Comparison of ENCODE assay signal across 8 cellular contexts in the genomic region with DNA sequence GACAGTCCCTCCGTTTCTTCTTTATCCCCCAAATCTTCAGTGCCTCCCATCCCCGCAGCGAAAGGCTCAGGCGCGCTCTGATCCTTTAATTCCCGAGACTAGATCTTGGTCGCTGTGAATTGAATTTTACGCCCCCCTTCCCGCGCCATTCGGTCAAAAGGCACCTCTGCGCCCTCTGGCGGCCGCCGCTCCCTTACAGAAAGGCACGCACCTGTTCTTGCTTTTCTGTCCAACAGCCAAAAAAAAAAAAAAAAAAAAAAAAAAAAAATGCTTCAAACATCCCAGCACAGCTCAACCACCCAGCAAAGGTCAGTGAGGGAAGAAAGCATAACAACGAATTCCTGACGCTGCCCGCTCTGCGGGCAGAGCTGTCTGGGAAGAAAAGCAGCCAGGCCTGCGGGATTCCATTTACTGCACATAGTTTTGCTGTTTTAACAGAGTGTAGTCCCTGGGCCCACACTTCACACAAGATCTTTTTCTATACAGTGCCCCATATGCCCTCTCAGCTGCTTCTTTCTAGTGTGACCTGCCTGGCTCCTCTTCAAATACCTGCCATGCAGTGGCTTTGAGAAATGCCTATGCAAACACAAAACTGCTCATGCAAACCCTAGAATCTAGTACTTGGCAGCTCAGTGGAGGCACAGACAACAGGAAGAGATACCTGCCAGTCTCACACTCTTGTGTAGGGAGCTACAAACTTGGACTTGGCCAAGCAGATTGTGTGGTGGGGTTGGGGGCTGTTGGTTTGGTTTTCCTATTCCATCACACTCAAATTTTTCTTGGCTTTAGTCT. TPM values are rescaled to one million over a fixed set of nuclear protein-coding genes. Genes with fewer than 3 reads are reported as not detected.
DNase-seq lines count a peak whose midpoint lies in the region; ATAC-seq and TF ChIP-seq lines count a peak whose summit lies in the region.

No MANE protein-coding gene starts in this region.

- WGBS in endodermal cell (ENCODE audit: insufficient coverage in 1 of 2, insufficient read length in 1 of 2), 2 experiments, result 5 to 14% methylated on average over 10 to 21 of the region's 21 CpGs

- H3K4me1 Mint-ChIP-seq in activated CD8-positive, alpha-beta memory T cell treated with anti-CD3 and anti-CD28 coated beads, Interleukin-2, amount 10 ng/mL, durations not matched to agents 7 days and 5 days, result peaks cover 16% of the 10 kb centered on the region
- H3K4me1 Mint-ChIP-seq in endodermal cell, result peaks cover 13% of the 10 kb centered on the region

- no peaks in the 10 kb centered on the region for H3K9me3 Mint-ChIP-seq in activated CD8-positive, alpha-beta memory T cell treated with anti-CD3 and anti-CD28 coated beads, Interleukin-2, amount 10 ng/mL, durations not matched to agents 7 days and 5 days (ENCODE audit: low read depth)
- H3K9me3 Mint-ChIP-seq in endodermal cell, result no peaks in the 10 kb centered on the region

- H3K36me3 Mint-ChIP-seq in activated CD8-positive, alpha-beta memory T cell treated with anti-CD3 and anti-CD28 coated beads, Interleukin-2, amount 10 ng/mL, durations not matched to agents 7 days and 5 days, result peaks cover 1% of the 10 kb centered on the region
- H3K36me3 Mint-ChIP-seq in endodermal cell (ENCODE audit: low read depth), result peaks cover 11% of the 10 kb centered on the region

- ATAC-seq in HG03439 (IDR thresholded peaks at IDR 0.05; ENCODE audit: unreplicated experiment) (peak; percentile 25), GM18868 (IDR thresholded peaks at IDR 0.05; ENCODE audit: unreplicated experiment) (no peak)
- peak; percentile 46 for ATAC-seq in activated CD8-positive, alpha-beta memory T cell treated with anti-CD3 and anti-CD28 coated beads, Interleukin-2, amount 10 ng/mL, durations not matched to agents 7 days and 5 days

- peak overlapping the region; percentile 74 for H3K4me3 Mint-ChIP-seq in activated CD8-positive, alpha-beta memory T cell treated with anti-CD3 and anti-CD28 coated beads, Interleukin-2, amount 10 ng/mL, durations not matched to agents 7 days and 5 days
- H3K4me3 Mint-ChIP-seq in endodermal cell, result peak overlapping the region; percentile 62

- H3K27me3 ChIP-seq in endodermal cell (ENCODE audit: control insufficient read depth, insufficient read depth, low read length, poor library complexity, severe bottlenecking), result peaks cover 46% of the 10 kb centered on the region

- H3K4me1 ChIP-seq in ES-I3 (ENCODE audit: insufficient read depth, low read length) (peaks cover 7% of the 10 kb centered on the region; the same call in 1 of the 2 replicates), endodermal cell (ENCODE audit: control insufficient read depth, insufficient read depth, low read length) (no peaks in the 10 kb centered on the region)

- peak; percentile 86 for TF ChIP-seq CTCF in endodermal cell (conservative IDR thresholded peaks at IDR 0.05)

- CTCF ChIA-PET in activated CD8-positive, alpha-beta memory T cell treated with anti-CD3 and anti-CD28 coated beads, Interleukin-2, amount 10 ng/mL, durations not matched to agents 7 days and 5 days (lab: Charles Lee), result interaction anchor here (0.6 to 18.4 kb wide), 32 partner anchors 9 to 1332 kb away, joined by 3 to 216 read pairs (median 4); a partner anchor contains a TSS

- H3K9ac ChIP-seq in ES-I3 (ENCODE audit: low read depth, low read length), result peak overlapping the region; percentile 45; the same call in 1 of the 2 replicates
- H3K9ac ChIP-seq in endodermal cell (ENCODE audit: extremely low read depth, low read length, poor library complexity, severe bottlenecking), result no peak overlapping the region

- H3K36me3 ChIP-seq in ES-I3 (ENCODE audit: insufficient read depth, low read length) (peaks cover 4% of the 10 kb centered on the region; the same call in 1 of the 2 replicates), endodermal cell (ENCODE audit: control insufficient read depth, insufficient read depth, low read length) (peaks cover 34% of the 10 kb centered on the region)

- no peak overlapping the region for H3K27ac Mint-ChIP-seq in activated CD8-positive, alpha-beta memory T cell treated with anti-CD3 and anti-CD28 coated beads, Interleukin-2, amount 10 ng/mL, durations not matched to agents 7 days and 5 days
- H3K27ac Mint-ChIP-seq in endodermal cell, result no peak overlapping the region

- no peak overlapping the region for H3K27ac ChIP-seq in endodermal cell (ENCODE audit: low read depth, low read length)

- peak overlapping the region; percentile 81 for H3K4me3 ChIP-seq in endodermal cell (ENCODE audit: low read length)

- H3K9me3 ChIP-seq in ES-I3 (ENCODE audit: control insufficient read depth, insufficient read depth, low read length) (no peaks in the 10 kb centered on the region), endodermal cell (ENCODE audit: control insufficient read depth, low read length) (no peaks in the 10 kb centered on the region)

- peaks cover 30% of the 10 kb centered on the region for H3K27me3 Mint-ChIP-seq in activated CD8-positive, alpha-beta memory T cell treated with anti-CD3 and anti-CD28 coated beads, Interleukin-2, amount 10 ng/mL, durations not matched to agents 7 days and 5 days
- peaks cover 41% of the 10 kb centered on the region for H3K27me3 Mint-ChIP-seq in endodermal cell (ENCODE audit: insufficient read depth)

- peak; percentile 58 to 68 for DNase-seq in NOMO-1 (lab: John Stamatoyannopoulos, UW; ENCODE audit: unreplicated experiment in 2 of 2)
- peak; percentile 87 for DNase-seq in activated CD8-positive, alpha-beta memory T cell treated with anti-CD3 and anti-CD28 coated beads, Interleukin-2, amount 10 ng/mL, durations not matched to agents 7 days and 5 days
- peak; percentile 96 for DNase-seq in endodermal cell
- peak; percentile 44 for DNase-seq in middle frontal gyrus (ENCODE audit: extremely low spot score, low spot score)
- DNase-seq in stimulated activated CD8-positive, alpha-beta memory T cell treated with anti-CD3 and anti-CD28 coated beads, Interleukin-4, amount 100 ng/mL, for 24 hours (ENCODE audit: low read depth), result peak; percentile 82

RNA-seq across cellular contexts. Expression of a gene that starts 1.3 kb away (rescaled TPM):
- total RNA-seq in activated CD8-positive, alpha-beta memory T cell treated with anti-CD3 and anti-CD28 coated beads, Interleukin-2, amount 10 ng/mL, durations not matched to agents 7 days and 5 days, result under 1 TPM; 0.16 to 0.76 TPM
- under 1 TPM; 0.31 to 0.68 TPM for total RNA-seq in endodermal cell
- polyA plus RNA-seq in endodermal cell (2013, experiment 1 of 2), result 1.4 TPM
- 1.7 TPM for polyA plus RNA-seq in endodermal cell (2013, experiment 2 of 2)

RNA-seq across cellular contexts. Expression of a gene that starts 11.3 kb away (rescaled TPM):
- total RNA-seq in activated CD8-positive, alpha-beta memory T cell treated with anti-CD3 and anti-CD28 coated beads, Interleukin-2, amount 10 ng/mL, durations not matched to agents 7 days and 5 days, result not detected
- total RNA-seq in endodermal cell, result 1 to 10 TPM; 1.1 to 3.4 TPM
- not detected for polyA plus RNA-seq in endodermal cell (2013, experiment 1 of 2)
- polyA plus RNA-seq in endodermal cell (2013, experiment 2 of 2), result not detected

RNA-seq across cellular contexts. Expression of a gene that starts 23.6 kb away (rescaled TPM):
- total RNA-seq in activated CD8-positive, alpha-beta memory T cell treated with anti-CD3 and anti-CD28 coated beads, Interleukin-2, amount 10 ng/mL, durations not matched to agents 7 days and 5 days, result 1 to 10 TPM; 6.6 TPM
- 1 to 10 TPM; 4.7 to 8.9 TPM for total RNA-seq in endodermal cell
- polyA plus RNA-seq in endodermal cell (2013, experiment 1 of 2), result 18.7 TPM
- polyA plus RNA-seq in endodermal cell (2013, experiment 2 of 2), result 21.5 TPM

RNA-seq across cellular contexts. Expression of a gene that starts 36.9 kb away (rescaled TPM):
- total RNA-seq in activated CD8-positive, alpha-beta memory T cell treated with anti-CD3 and anti-CD28 coated beads, Interleukin-2, amount 10 ng/mL, durations not matched to agents 7 days and 5 days, result 10 to 100 TPM in 1 of 2 experiments, 1 to 10 TPM in 1; 8.5 to 10.2 TPM
- total RNA-seq in endodermal cell, result 10 to 100 TPM; 18.3 to 21.3 TPM
- 17.1 TPM for polyA plus RNA-seq in endodermal cell (2013, experiment 1 of 2)
- 16.2 TPM for polyA plus RNA-seq in endodermal cell (2013, experiment 2 of 2)

Comparison
In these comparisons a context has a peak if more than half of its experiments do, and no peak if none do; other contexts are left out.
1. DNase-seq: peak in every context shown above with its lines; median percentile 96 in endodermal cell; 87 in activated CD8-positive, alpha-beta memory T cell treated with anti-CD3 and anti-CD28 coated beads, Interleukin-2, amount 10 ng/mL, durations not matched to agents 7 days and 5 days; 82 in stimulated activated CD8-positive, alpha-beta memory T cell treated with anti-CD3 and anti-CD28 coated beads, Interleukin-4, amount 100 ng/mL, for 24 hours; 63 in NOMO-1; 44 in middle frontal gyrus.